Comparison of ENCODE assay signal across 14 cellular contexts in the genomic region with DNA sequence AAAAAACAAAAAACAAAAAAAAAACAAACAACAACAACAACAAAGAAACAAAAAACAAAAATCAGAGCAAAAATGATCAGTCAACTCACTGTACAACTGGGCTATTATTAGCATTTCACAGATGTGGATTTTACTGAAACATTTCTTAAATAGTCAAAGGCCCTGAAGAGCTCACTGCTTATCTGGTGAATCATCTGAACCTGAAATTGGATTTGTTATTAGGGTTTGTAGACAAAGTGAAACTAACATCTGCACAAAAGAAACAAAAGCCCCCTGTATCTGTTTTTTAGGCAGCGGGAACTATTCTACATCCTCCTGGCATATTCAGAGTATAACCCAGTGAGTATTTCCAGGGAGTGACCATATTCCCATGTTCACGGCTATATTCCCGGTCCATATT. TPM values are rescaled to one million over a fixed set of nuclear protein-coding genes. Genes with fewer than 3 reads are reported as not detected.
DNase-seq lines count a peak whose midpoint lies in the region; ATAC-seq and TF ChIP-seq lines count a peak whose summit lies in the region.
"Had no signal": no experiment of that assay in that cellular context is flagged by ENCODE, and none has a peak within 500 bp of the region (broad histone marks: within the 10 kb centered on the region; RNA-seq: fewer than 3 reads in every experiment).

No MANE protein-coding gene starts in this region.

- no peak overlapping the region for H3K9ac ChIP-seq in GM23248

- no peaks in the 10 kb centered on the region for H3K9me3 ChIP-seq in GM23248 (ENCODE audit: low read depth)

- ATAC-seq in GM21529 (IDR thresholded peaks at IDR 0.05; ENCODE audit: unreplicated experiment) (no peak), GM21526 (IDR thresholded peaks at IDR 0.05; ENCODE audit: low FRiP score, unreplicated experiment) (no peak), GM18517 (IDR thresholded peaks at IDR 0.05; ENCODE audit: unreplicated experiment) (no peak)

- TF ChIP-seq CTCF in fibroblast of mammary gland (conservative IDR thresholded peaks at IDR 0.05; ENCODE audit: control insufficient read depth, insufficient read depth, low read depth, low read length), result no peak

- peak; percentile 17 for DNase-seq in EH (ENCODE audit: low read depth)
- DNase-seq in GM23248, result peak; percentile 24
- peak; percentile 4 for DNase-seq in RPMI7951 (ENCODE audit: low read depth)
- DNase-seq in fibroblast of mammary gland (ENCODE audit: low read depth), result peak; percentile 8
- DNase-seq in stimulated activated CD4-positive, alpha-beta T cell treated with anti-CD3 and anti-CD28 coated beads, Interleukin-12 subunit alpha, Interleukin-12 subunit beta, amount 100 ng/mL, for 4 hours, result no peak
- DNase-seq: H9, NCI-H187, NCI-H2227 treated with DMSO at 0.1 percent for 48 hours, NCI-H524, NCI-H82, PC-9 had no signal

- H4K20me1 ChIP-seq in GM23248 (ENCODE audit: insufficient read depth), result no peaks in the 10 kb centered on the region

- H2AFZ ChIP-seq in GM23248, result no peak overlapping the region
- H2AFZ ChIP-seq: PC-9 had no signal

- H3K4me1 ChIP-seq in GM23248 (ENCODE audit: insufficient read depth), result no peaks in the 10 kb centered on the region

- no peak overlapping the region for H3K27ac ChIP-seq in GM23248
- H3K27ac ChIP-seq: PC-9 had no signal

- in situ Hi-C loops in GM23248 (cut with MboI), result no loop called here

- H3K79me2 ChIP-seq in GM23248 (ENCODE audit: insufficient read depth), result no peaks in the 10 kb centered on the region

- H3K4me3 ChIP-seq in GM23248, result no peak overlapping the region
- no peak overlapping the region for H3K4me3 ChIP-seq in fibroblast of mammary gland (ENCODE audit: control insufficient read depth, low read depth, low read length)
- H3K4me3 ChIP-seq: PC-9 had no signal

- H3K9me2 ChIP-seq in GM23248 (ENCODE audit: insufficient read depth), result no peaks in the 10 kb centered on the region

- 91 to 95% methylated on average over 3 of the region's 3 CpGs for WGBS in GM23248 (ENCODE audit: low coverage in 1 of 2, low lambda C conversion rate in 2 of 2, missing lambda C conversion rate in 2 of 2), 2 experiments

- H3K27me3 ChIP-seq in GM23248 (replicated peaks; ENCODE audit: insufficient read depth), result no peaks in the 10 kb centered on the region

- H3F3A ChIP-seq in GM23248 (ENCODE audit: insufficient read depth), result no peaks in the 10 kb centered on the region

- no peaks in the 10 kb centered on the region for H3K36me3 ChIP-seq in GM23248 (ENCODE audit: low read depth)

- H3K4me2 ChIP-seq in GM23248 (ENCODE audit: unreplicated experiment), result no peak overlapping the region
- H3K4me2 ChIP-seq: PC-9 had no signal

RNA-seq across cellular contexts. Expression of a gene that starts 32.6 kb away (rescaled TPM):
- 2.5 and 9.6 TPM in 2 replicates for total RNA-seq in GM23248 (2014; rRNA removed; shearing (Covaris generic))
- polyA plus RNA-seq in GM23248 (2016; fragmentation: Nextera tagmentation; extraction: Ambion mirVana), result 0.98 and 1.3 TPM in 2 replicates
- 0.78 and 0.96 TPM in 2 replicates for total RNA-seq in RPMI7951 (2014; rRNA removed; shearing (Covaris generic))
